Comparison of ENCODE assay signal across 17 cellular contexts in genomic region chr10:44396671-44397191, GRCh38. TPM values are rescaled to one million over a fixed set of nuclear protein-coding genes. Genes with fewer than 3 reads are reported as not detected.
"Had no signal": no experiment of that assay in that cellular context is flagged by ENCODE, and none has a peak within 500 bp of the region (broad histone marks: within the 10 kb centered on the region; RNA-seq: fewer than 3 reads in every experiment).

No MANE protein-coding gene starts in this region.

- DNase-seq: activated B cell treated with CpG ODN at 0.5 μM for 24 hours; activated CD4-positive, alpha-beta T cell treated with anti-CD3 and anti-CD28 coated beads for 48 hours; activated CD8-positive, alpha-beta memory T cell treated with anti-CD3 and anti-CD28 coated beads, Interleukin-2, amount 50 U/mL, for 48 hours; activated CD8-positive, alpha-beta T cell treated with anti-CD3 and anti-CD28 coated beads, Interleukin-2, amount 10 ng/mL, durations not matched to agents 7 days and 5 days; activated gamma-delta T cell treated with Interleukin-2 at 50 U/mL for 16 hours; activated T-cell treated with anti-CD3 and anti-CD28 coated beads, Interleukin-2, amount 50 U/mL, for 72 hours; effector memory CD8-positive, alpha-beta T cell; naive thymus-derived CD8-positive, alpha-beta T cell; nucleus accumbens; stimulated activated CD4-positive, alpha-beta T cell treated with anti-CD3 and anti-CD28 coated beads, Interleukin-15, amount 100 ng/mL, for 24 hours; stimulated activated CD4-positive, alpha-beta T cell treated with anti-CD3 and anti-CD28 coated beads, Interleukin-2, amount 100 ng/mL, for 48 hours; T-cell; transverse colon had no signal

- H3K9me3 ChIP-seq: adrenal gland, suprapubic skin, transverse colon had no signal

- ATAC-seq: activated CD8-positive, alpha-beta T cell treated with anti-CD3 and anti-CD28 coated beads, Interleukin-2, amount 10 ng/mL, durations not matched to agents 7 days and 5 days; activated naive CD4-positive, alpha-beta T cell treated with anti-CD3 and anti-CD28 coated beads, Interleukin-2, amount 50 U/mL, for 72 hours; activated T-cell treated with anti-CD3 and anti-CD28 coated beads, Interleukin-2, amount 50 U/mL, for 72 hours; effector memory CD8-positive, alpha-beta T cell; naive thymus-derived CD8-positive, alpha-beta T cell; SK-N-SH treated with all-trans-retinoic acid at 6 μM for 48 hours; T-cell had no signal

- H3K36me3 ChIP-seq: adrenal gland, suprapubic skin, transverse colon had no signal

- H3K4me3 ChIP-seq: adrenal gland, suprapubic skin, transverse colon had no signal

- H3K27ac ChIP-seq: adrenal gland, suprapubic skin had no signal

- H3K4me1 ChIP-seq: adrenal gland, suprapubic skin had no signal

RNA-seq across cellular contexts. Expression of gene CXCL12, which starts 11.8 kb away (rescaled TPM):
- total RNA-seq: activated B cell treated with CpG ODN at 0.5 μM for 24 hours; activated CD8-positive, alpha-beta T cell treated with anti-CD3 and anti-CD28 coated beads, Interleukin-2, amount 10 ng/mL, durations not matched to agents 7 days and 5 days; activated T-cell treated with anti-CD3 and anti-CD28 coated beads, Interleukin-2, amount 50 U/mL, for 72 hours; naive thymus-derived CD8-positive, alpha-beta T cell had no signal
